In the genomic region with DNA sequence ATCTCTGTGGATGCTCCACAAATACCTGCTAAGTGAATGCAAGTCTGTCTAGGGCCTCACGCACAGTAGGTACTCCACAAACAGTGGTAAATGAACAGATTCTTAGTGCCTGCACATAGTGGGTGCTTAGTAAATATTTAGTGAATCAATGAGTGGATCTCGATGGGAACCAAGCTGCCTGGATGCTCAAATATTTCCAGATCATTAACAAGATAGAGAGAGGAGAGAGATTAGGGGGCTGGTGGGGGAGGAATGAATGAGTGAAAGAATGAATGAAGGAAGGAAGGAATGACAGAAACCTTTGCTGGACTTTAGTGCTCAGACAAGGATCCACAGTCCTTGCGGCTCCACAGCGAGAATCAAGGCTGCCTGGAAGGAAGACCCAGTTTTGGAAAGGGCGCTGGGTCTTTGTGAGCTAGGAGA, we compare ENCODE assay signal across 11 cellular contexts.
DNase-seq lines count a peak whose midpoint lies in the region; ATAC-seq, FAIRE-seq and TF ChIP-seq lines count a peak whose summit lies in the region.
"Had no signal": no experiment of that assay in that cellular context is flagged by ENCODE, and none has a peak within 500 bp of the region (broad histone marks: within the 10 kb centered on the region; RNA-seq: fewer than 3 reads in every experiment).

No MANE protein-coding gene starts in this region.

- H3K27ac ChIP-seq in GM12878 (ENCODE audit: control insufficient read depth, insufficient read depth) (no peak overlapping the region), liver (ENCODE audit: low read depth in 1 of 2, low read length in 2 of 2) (peak overlapping the region; percentile 78 to 86), stomach smooth muscle (ENCODE audit: low read length) (peak overlapping the region; percentile 93)
- H3K27ac ChIP-seq: KMS-11 had no signal

- POLR2A ChIA-PET in GM12878 (lab: Charles Lee) = no interaction called here

- SMC1A ChIA-PET in GM12878 (lab: Charles Lee; ENCODE audit: uncharacterized antibody, unreplicated experiment) = interaction anchor here (1.2 kb wide), 1 partner anchor 17 kb away, joined by 3 read pairs; no protein-coding TSS in a partner anchor

- TF ChIP-seq RAD21 in GM12878 (IDR thresholded peaks at IDR 0.05; ENCODE audit: insufficient read depth, low read depth, low read length) = no peak
- no peak for TF ChIP-seq RAD21 in liver (IDR thresholded peaks at IDR 0.05)

- H3K36me3 Mint-ChIP-seq in HFFc6 (ENCODE audit: low read depth) = peaks cover under 1% of the 10 kb centered on the region; the same call in 1 of the 2 replicates

- no peak overlapping the region for H3K4me2 ChIP-seq in GM12878 (ENCODE audit: control insufficient read depth, insufficient read depth)
- H3K4me2 ChIP-seq: KMS-11 had no signal

- TF ChIP-seq CTCF in HFFc6 (IDR thresholded peaks at IDR 0.05) = no peak
- no peak for TF ChIP-seq CTCF in GM12878 (IDR thresholded peaks at IDR 0.05 in 2 of 3, conservative IDR thresholded peaks at IDR 0.05 in 1 of 3; ENCODE audit: control insufficient read depth in 2 of 3, extremely low read depth in 1 of 3, insufficient read depth in 1 of 3, low read depth in 3 of 3, low read length in 3 of 3)
- TF ChIP-seq CTCF in liver (IDR thresholded peaks at IDR 0.05; ENCODE audit: low read depth, low read length, missing input control) = no peak

- peaks cover under 1% of the 10 kb centered on the region; the same call in 1 of the 2 replicates for H3K9me3 Mint-ChIP-seq in HFFc6

- intact Hi-C loops in GM12878 (cut with micrococcal nuclease; ENCODE audit: unreplicated experiment) = loop anchor here (5.0 kb wide), 1 partner anchor 293 kb away; no protein-coding TSS in a partner anchor

- H3K36me3 ChIP-seq in GM12878 (ENCODE audit: control insufficient read depth in 2 of 2, insufficient read depth in 2 of 2, low read length in 1 of 2) (no peaks in the 10 kb centered on the region), liver (ENCODE audit: control insufficient read depth in 4 of 4, insufficient read depth in 3 of 4, low read depth in 1 of 4, low read length in 3 of 4) (no peaks in the 10 kb centered on the region), stomach smooth muscle (ENCODE audit: control insufficient read depth in 2 of 2, insufficient read depth in 2 of 2, low read length in 2 of 2) (peaks cover 0 to 7% of the 10 kb centered on the region in 2 donors)
- H3K36me3 ChIP-seq: ovary had no signal

- H3K4me3 Mint-ChIP-seq in HFFc6 = peak overlapping the region; percentile 59

- no peak for FAIRE-seq in GM12878 (lab: Jason Lieb, UNC)

- RAD21 ChIA-PET in GM12878 (lab: Charles Lee; ENCODE audit: unreplicated experiment) = no interaction called here

- no peak overlapping the region for H2AFZ ChIP-seq in GM12878 (ENCODE audit: control insufficient read depth, low read depth, low read length)

- H3K9me3 ChIP-seq in GM12878 (replicated peaks; ENCODE audit: control insufficient read depth, insufficient read depth, low read length) (no peaks in the 10 kb centered on the region), liver (ENCODE audit: control insufficient read depth in 4 of 4, low read length in 3 of 4) (no peaks in the 10 kb centered on the region), stomach smooth muscle (ENCODE audit: control insufficient read depth in 2 of 2, low read length in 2 of 2) (no peaks in the 10 kb centered on the region)
- H3K9me3 ChIP-seq: ovary had no signal

- BruUV-seq in GM12878 (replicated peaks; lab: Mats Ljungman, UMichigan) = no TSS peak

- peak overlapping the region; percentile 85 for H3K27ac Mint-ChIP-seq in HFFc6

- no peak overlapping the region for H3K4me3 ChIP-seq in GM12878
- H3K4me3 ChIP-seq in liver (ENCODE audit: low read depth in 1 of 3, low read length in 3 of 3) = no peak overlapping the region
- peak overlapping the region; percentile 6 to 57 for H3K4me3 ChIP-seq in stomach smooth muscle (ENCODE audit: low read length in 2 of 2)
- H3K4me3 ChIP-seq: ovary had no signal

- DNase-seq in HFFc6 (no peak), GM12878 (ENCODE audit: low read depth, low spot score) (no peak), mucosa of gallbladder (ENCODE audit: low spot score) (no peak), HK-2 (ENCODE audit: unreplicated experiment) (no peak), superior temporal gyrus (ENCODE audit: extremely low spot score) (no peak), NCI-H2029 (lab: John Stamatoyannopoulos, UW) (no peak)
- DNase-seq: activated naive CD4-positive, alpha-beta T cell had no signal

- TF ChIP-seq POLR2A in GM12878 (IDR thresholded peaks at IDR 0.05; ENCODE audit: low read depth, low read length) = no peak

- ATAC-seq in GM12878 = no peak

- no peak for TF ChIP-seq EP300 in GM12878 (IDR thresholded peaks at IDR 0.05; ENCODE audit: borderline replicate concordance in 1 of 2, control insufficient read depth in 1 of 2, low read depth in 2 of 2, low read length in 2 of 2)

- H4K20me1 ChIP-seq in GM12878 (ENCODE audit: control insufficient read depth, insufficient read depth) = no peaks in the 10 kb centered on the region

- CTCF ChIA-PET in GM12878 (lab: Yijun Ruan, JAX) = interaction anchor here (0.7 kb wide), 1 partner anchor 26 kb away, joined by 3 read pairs; no protein-coding TSS in a partner anchor

- WGBS in GM12878 (ENCODE audit: insufficient coverage, insufficient replicate concordance, low lambda C conversion rate, missing lambda C conversion rate) = 61% methylated on average over 4 of the region's 5 CpGs
- WGBS in liver = 30% methylated on average over 5 of the region's 5 CpGs

- H3K9ac ChIP-seq in GM12878 (ENCODE audit: control insufficient read depth, insufficient read depth, low read length) (no peak overlapping the region), liver (ENCODE audit: low read depth in 1 of 2, low read length in 2 of 2) (peak overlapping the region in 1 of 2 donors; percentile 48), stomach smooth muscle (ENCODE audit: low read length in 2 of 2) (peak overlapping the region; percentile 5 to 36)
- H3K9ac ChIP-seq: KMS-11 had no signal

- peaks cover 6% of the 10 kb centered on the region for H3K4me1 ChIP-seq in GM12878 (ENCODE audit: control insufficient read depth, insufficient read depth, low read length)
- H3K4me1 ChIP-seq in liver (ENCODE audit: control insufficient read depth in 4 of 4, insufficient read depth in 4 of 4, low read length in 3 of 4) = peaks cover 21 to 69% (median 47%) of the 10 kb centered on the region in 4 donors
- H3K4me1 ChIP-seq in stomach smooth muscle (ENCODE audit: control insufficient read depth, insufficient read depth, low read length) = peaks cover 68% of the 10 kb centered on the region

- H3K4me1 Mint-ChIP-seq in HFFc6 (ENCODE audit: low read depth) = peaks cover 39% of the 10 kb centered on the region

- H3K79me2 ChIP-seq in GM12878 (ENCODE audit: control insufficient read depth, insufficient read depth, low read length) = no peaks in the 10 kb centered on the region

- H3K27me3 ChIP-seq in GM12878 (replicated peaks in 1 of 2; ENCODE audit: control insufficient read depth in 2 of 2, insufficient read depth in 2 of 2, low read length in 1 of 2) = no peaks in the 10 kb centered on the region; a peak in 1 of 4 replicates
- no peaks in the 10 kb centered on the region for H3K27me3 ChIP-seq in liver (ENCODE audit: control insufficient read depth in 4 of 4, insufficient read depth in 4 of 4, low read length in 3 of 4)
- H3K27me3 ChIP-seq in stomach smooth muscle (ENCODE audit: control insufficient read depth in 1 of 2, insufficient read depth in 2 of 2, low read length in 2 of 2) = no peaks in the 10 kb centered on the region
- H3K27me3 ChIP-seq: ovary had no signal

- in situ Hi-C loops in GM12878 (cut with MboI) = loop anchor here (10.0 kb wide), 1 partner anchor 61 kb away; no protein-coding TSS in a partner anchor

- no peaks in the 10 kb centered on the region for H3K27me3 Mint-ChIP-seq in HFFc6 (ENCODE audit: insufficient read depth)

TF ChIP-seq in GM12878, 131 proteins besides CTCF, POLR2A, EP300 and RAD21 (continues in another document):
- peak; percentile 75; the same call in 1 of the 2 replicates for TF ChIP-seq ZNF24 (IDR thresholded peaks at IDR 0.05)
- TF ChIP-seq CEBPB (IDR thresholded peaks at IDR 0.05; ENCODE audit: borderline replicate concordance in 1 of 2, low read depth in 2 of 2, low read length in 2 of 2) = no peak
- no peak for TF ChIP-seq SUZ12 (IDR thresholded peaks at IDR 0.05; ENCODE audit: unreplicated experiment)

TF ChIP-seq in liver, 16 proteins besides CTCF, POLR2A, EP300 and RAD21:
- TF ChIP-seq, protein P1, sequence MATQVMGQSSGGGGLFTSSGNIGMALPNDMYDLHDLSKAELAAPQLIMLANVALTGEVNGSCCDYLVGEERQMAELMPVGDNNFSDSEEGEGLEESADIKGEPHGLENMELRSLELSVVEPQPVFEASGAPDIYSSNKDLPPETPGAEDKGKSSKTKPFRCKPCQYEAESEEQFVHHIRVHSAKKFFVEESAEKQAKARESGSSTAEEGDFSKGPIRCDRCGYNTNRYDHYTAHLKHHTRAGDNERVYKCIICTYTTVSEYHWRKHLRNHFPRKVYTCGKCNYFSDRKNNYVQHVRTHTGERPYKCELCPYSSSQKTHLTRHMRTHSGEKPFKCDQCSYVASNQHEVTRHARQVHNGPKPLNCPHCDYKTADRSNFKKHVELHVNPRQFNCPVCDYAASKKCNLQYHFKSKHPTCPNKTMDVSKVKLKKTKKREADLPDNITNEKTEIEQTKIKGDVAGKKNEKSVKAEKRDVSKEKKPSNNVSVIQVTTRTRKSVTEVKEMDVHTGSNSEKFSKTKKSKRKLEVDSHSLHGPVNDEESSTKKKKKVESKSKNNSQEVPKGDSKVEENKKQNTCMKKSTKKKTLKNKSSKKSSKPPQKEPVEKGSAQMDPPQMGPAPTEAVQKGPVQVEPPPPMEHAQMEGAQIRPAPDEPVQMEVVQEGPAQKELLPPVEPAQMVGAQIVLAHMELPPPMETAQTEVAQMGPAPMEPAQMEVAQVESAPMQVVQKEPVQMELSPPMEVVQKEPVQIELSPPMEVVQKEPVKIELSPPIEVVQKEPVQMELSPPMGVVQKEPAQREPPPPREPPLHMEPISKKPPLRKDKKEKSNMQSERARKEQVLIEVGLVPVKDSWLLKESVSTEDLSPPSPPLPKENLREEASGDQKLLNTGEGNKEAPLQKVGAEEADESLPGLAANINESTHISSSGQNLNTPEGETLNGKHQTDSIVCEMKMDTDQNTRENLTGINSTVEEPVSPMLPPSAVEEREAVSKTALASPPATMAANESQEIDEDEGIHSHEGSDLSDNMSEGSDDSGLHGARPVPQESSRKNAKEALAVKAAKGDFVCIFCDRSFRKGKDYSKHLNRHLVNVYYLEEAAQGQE (IDR thresholded peaks at IDR 0.05) = no peak
- TF ChIP-seq HNF4G (IDR thresholded peaks at IDR 0.05) (no peak), NR2F2 (IDR thresholded peaks at IDR 0.05) (no peak), HNF4A (conservative IDR thresholded peaks at IDR 0.05) (no peak)

Comparison
In these comparisons a context has a peak if more than half of its experiments do, and no peak if none do; other contexts are left out.
1. H3K4me3 ChIP-seq: peak in stomach smooth muscle (2 of 2); none in GM12878 (single experiment) and liver (0 of 3).